Comparison of ENCODE assay signal across 10 cellular contexts in genomic region chr5:147170603-147171002, GRCh38.
DNase-seq lines count a peak whose midpoint lies in the region; ATAC-seq and TF ChIP-seq lines count a peak whose summit lies in the region.
"Had no signal": no experiment of that assay in that cellular context is flagged by ENCODE, and none has a peak within 500 bp of the region (broad histone marks: within the 10 kb centered on the region; RNA-seq: fewer than 3 reads in every experiment).

No MANE protein-coding gene starts in this region.

- no TSS peak for BruUV-seq in mammary epithelial cell (replicated peaks; lab: Mats Ljungman, UMichigan)

- 79 to 94% methylated on average over 3 to 4 of the region's 4 CpGs for WGBS in endodermal cell (ENCODE audit: insufficient coverage in 1 of 2, insufficient read length in 1 of 2), 2 experiments
- WGBS in transverse colon (ENCODE audit: low coverage in 1 of 2), 2 donors = 65% methylated on average over 4 of the region's 4 CpGs; no CpG with 5 or more reads in 1 of the 2 donors
- 62% methylated on average over 4 of the region's 4 CpGs for WGBS in mammary epithelial cell (ENCODE audit: low coverage, missing lambda C conversion rate)

- H2AFZ ChIP-seq in mammary epithelial cell (ENCODE audit: low read depth, low read length) = no peak overlapping the region

- intact Hi-C loops in left ventricle myocardium inferior (cut with micrococcal nuclease) (no loop called here), transverse colon (cut with DNase I; ENCODE audit: low total_unique reads) (no loop called here), mammary epithelial cell (cut with micrococcal nuclease) (no loop called here)

- peak overlapping the region; percentile 49 for H3K27ac Mint-ChIP-seq in endodermal cell

- H3K4me3 ChIP-seq in endodermal cell (ENCODE audit: low read length) (no peak overlapping the region), left ventricle myocardium inferior (no peak overlapping the region), transverse colon (no peak overlapping the region), mammary epithelial cell (replicated peaks in 1 of 3; ENCODE audit: insufficient read depth in 1 of 3, low read depth in 2 of 3, low read length in 3 of 3) (no peak overlapping the region)

- no peak overlapping the region for H3K4me3 Mint-ChIP-seq in endodermal cell

- DNase-seq in endodermal cell = no peak
- DNase-seq in left ventricle myocardium inferior = no peak
- DNase-seq in transverse colon = no peak
- no peak for DNase-seq in mammary epithelial cell
- DNase-seq: cortex of kidney, head of caudate nucleus had no signal

- H3K27me3 Mint-ChIP-seq in endodermal cell (ENCODE audit: insufficient read depth) = no peaks in the 10 kb centered on the region

- H3K4me1 ChIP-seq in endodermal cell (ENCODE audit: control insufficient read depth, insufficient read depth, low read length) (no peaks in the 10 kb centered on the region), left ventricle myocardium inferior (no peaks in the 10 kb centered on the region), transverse colon (peaks cover 0 to 8% (median 0%) of the 10 kb centered on the region in 4 donors), mammary epithelial cell (ENCODE audit: insufficient read depth, low read length) (peaks cover 2% of the 10 kb centered on the region)

- TF ChIP-seq CTCF in endodermal cell (conservative IDR thresholded peaks at IDR 0.05) = no peak
- TF ChIP-seq CTCF in left ventricle myocardium inferior (IDR thresholded peaks at IDR 0.05; ENCODE audit: borderline replicate concordance) = no peak
- no peak for TF ChIP-seq CTCF in transverse colon (IDR thresholded peaks at IDR 0.05)
- no peak for TF ChIP-seq CTCF in mammary epithelial cell (conservative IDR thresholded peaks at IDR 0.05 in 1 of 2, IDR thresholded peaks at IDR 0.05 in 1 of 2; ENCODE audit: extremely low read depth in 1 of 2, insufficient read depth in 1 of 2, low read depth in 1 of 2, low read length in 2 of 2)

- in situ Hi-C loops in transverse colon (cut with MboI; ENCODE audit: low pct_ligation_motif_present in 1 of 4, low pct_unique_long_range_greater_than_20kb in 1 of 4, low sequenced_read_pairs in 3 of 4) = no loop called here
- in situ Hi-C loops in mammary epithelial cell (cut with MboI; ENCODE audit: low sequenced_read_pairs in 2 of 2) = no loop called here

- peak; percentile 67 for ATAC-seq in GM18505 (IDR thresholded peaks at IDR 0.05; ENCODE audit: unreplicated experiment)
- peak; percentile 54 for ATAC-seq in GM21737 (IDR thresholded peaks at IDR 0.05; ENCODE audit: unreplicated experiment)
- ATAC-seq in HG03520 (IDR thresholded peaks at IDR 0.05; ENCODE audit: unreplicated experiment) = peak; percentile 62
- no peak for ATAC-seq in GM21526 (IDR thresholded peaks at IDR 0.05; ENCODE audit: low FRiP score, unreplicated experiment)

- H3K9me3 ChIP-seq in endodermal cell (ENCODE audit: control insufficient read depth, low read length) (peaks cover under 1% of the 10 kb centered on the region), left ventricle myocardium inferior (replicated peaks) (no peaks in the 10 kb centered on the region), transverse colon (no peaks in the 10 kb centered on the region), mammary epithelial cell (replicated peaks; ENCODE audit: insufficient read depth, low read length) (no peaks in the 10 kb centered on the region)

- H3K27me3 ChIP-seq in endodermal cell (ENCODE audit: control insufficient read depth, insufficient read depth, low read length, poor library complexity, severe bottlenecking) (no peaks in the 10 kb centered on the region), left ventricle myocardium inferior (ENCODE audit: low read depth) (peaks cover 4% of the 10 kb centered on the region), transverse colon (no peaks in the 10 kb centered on the region), mammary epithelial cell (ENCODE audit: insufficient read depth, low read length) (no peaks in the 10 kb centered on the region)

- H3K36me3 ChIP-seq in endodermal cell (ENCODE audit: control insufficient read depth, insufficient read depth, low read length) = no peaks in the 10 kb centered on the region
- H3K36me3 ChIP-seq in left ventricle myocardium inferior = no peaks in the 10 kb centered on the region
- no peaks in the 10 kb centered on the region for H3K36me3 ChIP-seq in transverse colon
- H3K36me3 ChIP-seq in mammary epithelial cell (ENCODE audit: insufficient read depth, low read length) = no peaks in the 10 kb centered on the region

- H3K9me3 Mint-ChIP-seq in endodermal cell = peaks cover 4% of the 10 kb centered on the region

- H3K79me2 ChIP-seq in mammary epithelial cell (ENCODE audit: insufficient read depth, low read length) = no peaks in the 10 kb centered on the region

- no peak overlapping the region for H3K4me2 ChIP-seq in mammary epithelial cell (ENCODE audit: insufficient read depth, low read depth, low read length)

- dilution Hi-C loops in mammary epithelial cell (cut with HindIII; ENCODE audit: low sequenced_read_pairs) = loop anchor here (10.0 kb wide), 1 partner anchor 516 kb away; no protein-coding TSS in a partner anchor

- CTCF ChIA-PET in mammary epithelial cell (lab: Charles Lee; ENCODE audit: low non-redundant PET) = no interaction called here

- no peak overlapping the region for H3K9ac ChIP-seq in endodermal cell (ENCODE audit: extremely low read depth, low read length, poor library complexity, severe bottlenecking)
- no peak overlapping the region for H3K9ac ChIP-seq in mammary epithelial cell (ENCODE audit: insufficient read depth, low read length)

- peaks cover 19% of the 10 kb centered on the region for H3K4me1 Mint-ChIP-seq in endodermal cell

- no peak overlapping the region for H3K27ac ChIP-seq in endodermal cell (ENCODE audit: low read depth, low read length)
- H3K27ac ChIP-seq in left ventricle myocardium inferior (replicated peaks) = no peak overlapping the region
- H3K27ac ChIP-seq in transverse colon = no peak overlapping the region
- no peak overlapping the region for H3K27ac ChIP-seq in mammary epithelial cell (ENCODE audit: insufficient read depth, low read depth, low read length)

- no peak for TF ChIP-seq POLR2A in GM18505 (IDR thresholded peaks at IDR 0.05; ENCODE audit: borderline replicate concordance, extremely low read depth, insufficient read depth, insufficient read length)
- no peak for TF ChIP-seq POLR2A in transverse colon (IDR thresholded peaks at IDR 0.05)

- no peaks in the 10 kb centered on the region for H3K36me3 Mint-ChIP-seq in endodermal cell (ENCODE audit: low read depth)

- H4K20me1 ChIP-seq in mammary epithelial cell (ENCODE audit: insufficient read depth, low read length) = no peaks in the 10 kb centered on the region

- no peak for TF ChIP-seq EP300 in transverse colon (IDR thresholded peaks at IDR 0.05; ENCODE audit: low read depth)
